1 cellular context compared by ENCODE assay signal in the genomic region with DNA sequence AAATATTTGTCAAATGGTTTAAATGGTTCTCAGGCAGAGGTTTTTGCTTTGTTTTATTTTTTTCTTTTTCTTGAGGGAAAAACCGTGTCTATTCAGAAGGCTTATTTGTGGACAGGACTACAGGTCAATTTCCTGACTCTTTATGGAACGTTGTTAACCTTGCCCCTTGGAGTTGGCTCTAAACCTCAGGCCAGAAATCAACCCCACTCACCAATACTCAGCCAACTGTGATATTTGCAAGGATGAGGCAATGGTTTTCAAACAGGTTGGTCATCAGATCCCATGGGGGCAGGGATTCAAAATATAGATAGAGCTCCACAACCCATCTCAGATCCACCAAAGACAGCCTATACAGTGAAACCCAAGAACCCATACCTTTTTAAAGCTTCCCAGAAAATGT.
TF ChIP-seq lines count a peak whose summit lies in the region.

No MANE protein-coding gene starts in this region.

TF ChIP-seq in HepG2, 621 proteins besides CTCF, POLR2A, EP300 and RAD21 (continued from another document and continues in another):
- TF ChIP-seq, protein P1, sequence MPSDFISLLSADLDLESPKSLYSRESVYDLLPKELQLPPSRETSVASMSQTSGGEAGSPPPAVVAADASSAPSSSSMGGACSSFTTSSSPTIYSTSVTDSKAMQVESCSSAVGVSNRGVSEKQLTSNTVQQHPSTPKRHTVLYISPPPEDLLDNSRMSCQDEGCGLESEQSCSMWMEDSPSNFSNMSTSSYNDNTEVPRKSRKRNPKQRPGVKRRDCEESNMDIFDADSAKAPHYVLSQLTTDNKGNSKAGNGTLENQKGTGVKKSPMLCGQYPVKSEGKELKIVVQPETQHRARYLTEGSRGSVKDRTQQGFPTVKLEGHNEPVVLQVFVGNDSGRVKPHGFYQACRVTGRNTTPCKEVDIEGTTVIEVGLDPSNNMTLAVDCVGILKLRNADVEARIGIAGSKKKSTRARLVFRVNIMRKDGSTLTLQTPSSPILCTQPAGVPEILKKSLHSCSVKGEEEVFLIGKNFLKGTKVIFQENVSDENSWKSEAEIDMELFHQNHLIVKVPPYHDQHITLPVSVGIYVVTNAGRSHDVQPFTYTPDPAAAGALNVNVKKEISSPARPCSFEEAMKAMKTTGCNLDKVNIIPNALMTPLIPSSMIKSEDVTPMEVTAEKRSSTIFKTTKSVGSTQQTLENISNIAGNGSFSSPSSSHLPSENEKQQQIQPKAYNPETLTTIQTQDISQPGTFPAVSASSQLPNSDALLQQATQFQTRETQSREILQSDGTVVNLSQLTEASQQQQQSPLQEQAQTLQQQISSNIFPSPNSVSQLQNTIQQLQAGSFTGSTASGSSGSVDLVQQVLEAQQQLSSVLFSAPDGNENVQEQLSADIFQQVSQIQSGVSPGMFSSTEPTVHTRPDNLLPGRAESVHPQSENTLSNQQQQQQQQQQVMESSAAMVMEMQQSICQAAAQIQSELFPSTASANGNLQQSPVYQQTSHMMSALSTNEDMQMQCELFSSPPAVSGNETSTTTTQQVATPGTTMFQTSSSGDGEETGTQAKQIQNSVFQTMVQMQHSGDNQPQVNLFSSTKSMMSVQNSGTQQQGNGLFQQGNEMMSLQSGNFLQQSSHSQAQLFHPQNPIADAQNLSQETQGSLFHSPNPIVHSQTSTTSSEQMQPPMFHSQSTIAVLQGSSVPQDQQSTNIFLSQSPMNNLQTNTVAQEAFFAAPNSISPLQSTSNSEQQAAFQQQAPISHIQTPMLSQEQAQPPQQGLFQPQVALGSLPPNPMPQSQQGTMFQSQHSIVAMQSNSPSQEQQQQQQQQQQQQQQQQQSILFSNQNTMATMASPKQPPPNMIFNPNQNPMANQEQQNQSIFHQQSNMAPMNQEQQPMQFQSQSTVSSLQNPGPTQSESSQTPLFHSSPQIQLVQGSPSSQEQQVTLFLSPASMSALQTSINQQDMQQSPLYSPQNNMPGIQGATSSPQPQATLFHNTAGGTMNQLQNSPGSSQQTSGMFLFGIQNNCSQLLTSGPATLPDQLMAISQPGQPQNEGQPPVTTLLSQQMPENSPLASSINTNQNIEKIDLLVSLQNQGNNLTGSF (CRISPR knock-in tag; IDR thresholded peaks at IDR 0.05) = no peak
- TF ChIP-seq RARA (CRISPR knock-in tag; IDR thresholded peaks at IDR 0.05) = 0 out of 2 replicates have a peak, but pooled peaks have one; percentile 21
- TF ChIP-seq TCF7 (IDR thresholded peaks at IDR 0.05; ENCODE audit: low read depth) = 0 out of 2 replicates have a peak, but pooled peaks have one; percentile 31
- TF ChIP-seq AGO1 (IDR thresholded peaks at IDR 0.05; ENCODE audit: low read depth, low read length, poor library complexity, severe bottlenecking) = no peak
- TF ChIP-seq ZNF441 (CRISPR knock-in tag; IDR thresholded peaks at IDR 0.05; ENCODE audit: borderline replicate concordance) = no peak
- no peak for TF ChIP-seq ZNF850 (CRISPR knock-in tag; conservative IDR thresholded peaks at IDR 0.05)
- TF ChIP-seq, protein P2, sequence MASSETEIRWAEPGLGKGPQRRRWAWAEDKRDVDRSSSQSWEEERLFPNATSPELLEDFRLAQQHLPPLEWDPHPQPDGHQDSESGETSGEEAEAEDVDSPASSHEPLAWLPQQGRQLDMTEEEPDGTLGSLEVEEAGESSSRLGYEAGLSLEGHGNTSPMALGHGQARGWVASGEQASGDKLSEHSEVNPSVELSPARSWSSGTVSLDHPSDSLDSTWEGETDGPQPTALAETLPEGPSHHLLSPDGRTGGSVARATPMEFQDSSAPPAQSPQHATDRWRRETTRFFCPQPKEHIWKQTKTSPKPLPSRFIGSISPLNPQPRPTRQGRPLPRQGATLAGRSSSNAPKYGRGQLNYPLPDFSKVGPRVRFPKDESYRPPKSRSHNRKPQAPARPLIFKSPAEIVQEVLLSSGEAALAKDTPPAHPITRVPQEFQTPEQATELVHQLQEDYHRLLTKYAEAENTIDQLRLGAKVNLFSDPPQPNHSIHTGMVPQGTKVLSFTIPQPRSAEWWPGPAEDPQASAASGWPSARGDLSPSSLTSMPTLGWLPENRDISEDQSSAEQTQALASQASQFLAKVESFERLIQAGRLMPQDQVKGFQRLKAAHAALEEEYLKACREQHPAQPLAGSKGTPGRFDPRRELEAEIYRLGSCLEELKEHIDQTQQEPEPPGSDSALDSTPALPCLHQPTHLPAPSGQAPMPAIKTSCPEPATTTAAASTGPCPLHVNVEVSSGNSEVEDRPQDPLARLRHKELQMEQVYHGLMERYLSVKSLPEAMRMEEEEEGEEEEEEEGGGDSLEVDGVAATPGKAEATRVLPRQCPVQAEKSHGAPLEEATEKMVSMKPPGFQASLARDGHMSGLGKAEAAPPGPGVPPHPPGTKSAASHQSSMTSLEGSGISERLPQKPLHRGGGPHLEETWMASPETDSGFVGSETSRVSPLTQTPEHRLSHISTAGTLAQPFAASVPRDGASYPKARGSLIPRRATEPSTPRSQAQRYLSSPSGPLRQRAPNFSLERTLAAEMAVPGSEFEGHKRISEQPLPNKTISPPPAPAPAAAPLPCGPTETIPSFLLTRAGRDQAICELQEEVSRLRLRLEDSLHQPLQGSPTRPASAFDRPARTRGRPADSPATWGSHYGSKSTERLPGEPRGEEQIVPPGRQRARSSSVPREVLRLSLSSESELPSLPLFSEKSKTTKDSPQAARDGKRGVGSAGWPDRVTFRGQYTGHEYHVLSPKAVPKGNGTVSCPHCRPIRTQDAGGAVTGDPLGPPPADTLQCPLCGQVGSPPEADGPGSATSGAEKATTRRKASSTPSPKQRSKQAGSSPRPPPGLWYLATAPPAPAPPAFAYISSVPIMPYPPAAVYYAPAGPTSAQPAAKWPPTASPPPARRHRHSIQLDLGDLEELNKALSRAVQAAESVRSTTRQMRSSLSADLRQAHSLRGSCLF (CRISPR knock-in tag; IDR thresholded peaks at IDR 0.05; ENCODE audit: borderline replicate concordance) = no peak
- TF ChIP-seq, protein P3, sequence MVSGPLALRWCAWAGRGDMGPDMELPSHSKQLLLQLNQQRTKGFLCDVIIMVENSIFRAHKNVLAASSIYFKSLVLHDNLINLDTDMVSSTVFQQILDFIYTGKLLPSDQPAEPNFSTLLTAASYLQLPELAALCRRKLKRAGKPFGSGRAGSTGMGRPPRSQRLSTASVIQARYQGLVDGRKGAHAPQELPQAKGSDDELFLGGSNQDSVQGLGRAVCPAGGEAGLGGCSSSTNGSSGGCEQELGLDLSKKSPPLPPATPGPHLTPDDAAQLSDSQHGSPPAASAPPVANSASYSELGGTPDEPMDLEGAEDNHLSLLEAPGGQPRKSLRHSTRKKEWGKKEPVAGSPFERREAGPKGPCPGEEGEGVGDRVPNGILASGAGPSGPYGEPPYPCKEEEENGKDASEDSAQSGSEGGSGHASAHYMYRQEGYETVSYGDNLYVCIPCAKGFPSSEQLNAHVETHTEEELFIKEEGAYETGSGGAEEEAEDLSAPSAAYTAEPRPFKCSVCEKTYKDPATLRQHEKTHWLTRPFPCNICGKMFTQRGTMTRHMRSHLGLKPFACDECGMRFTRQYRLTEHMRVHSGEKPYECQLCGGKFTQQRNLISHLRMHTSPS (CRISPR knock-in tag; IDR thresholded peaks at IDR 0.05; ENCODE audit: low read depth) = no peak
- TF ChIP-seq KDM1A (CRISPR knock-in tag; IDR thresholded peaks at IDR 0.05) = no peak
- no peak for TF ChIP-seq ZBTB1 (CRISPR knock-in tag; IDR thresholded peaks at IDR 0.05; ENCODE audit: borderline replicate concordance)
- no peak for TF ChIP-seq HNRNPUL1 (IDR thresholded peaks at IDR 0.05; ENCODE audit: low read depth, low read length)
- TF ChIP-seq KDM2A (CRISPR knock-in tag; IDR thresholded peaks at IDR 0.05; ENCODE audit: borderline replicate concordance, low read depth) = no peak
- no peak for TF ChIP-seq PCBP2 (optimal IDR thresholded peaks at IDR 0.05; ENCODE audit: low read depth, low read length, poor library complexity, severe bottlenecking)
- no peak for TF ChIP-seq SNAI1 (CRISPR knock-in tag; IDR thresholded peaks at IDR 0.05; ENCODE audit: borderline replicate concordance)
- TF ChIP-seq NR2F2 (IDR thresholded peaks at IDR 0.05; ENCODE audit: borderline replicate concordance, low read depth) = peak; percentile 25; the same call in 1 of the 2 replicates
- peak; percentile 75 for TF ChIP-seq HNF4A (CRISPR knock-in tag; IDR thresholded peaks at IDR 0.05)
- TF ChIP-seq, protein P4, sequence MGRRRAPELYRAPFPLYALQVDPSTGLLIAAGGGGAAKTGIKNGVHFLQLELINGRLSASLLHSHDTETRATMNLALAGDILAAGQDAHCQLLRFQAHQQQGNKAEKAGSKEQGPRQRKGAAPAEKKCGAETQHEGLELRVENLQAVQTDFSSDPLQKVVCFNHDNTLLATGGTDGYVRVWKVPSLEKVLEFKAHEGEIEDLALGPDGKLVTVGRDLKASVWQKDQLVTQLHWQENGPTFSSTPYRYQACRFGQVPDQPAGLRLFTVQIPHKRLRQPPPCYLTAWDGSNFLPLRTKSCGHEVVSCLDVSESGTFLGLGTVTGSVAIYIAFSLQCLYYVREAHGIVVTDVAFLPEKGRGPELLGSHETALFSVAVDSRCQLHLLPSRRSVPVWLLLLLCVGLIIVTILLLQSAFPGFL (CRISPR knock-in tag; IDR thresholded peaks at IDR 0.05) = no peak
- no peak for TF ChIP-seq NBN (conservative IDR thresholded peaks at IDR 0.05)
- no peak for TF ChIP-seq ZNF251 (CRISPR knock-in tag; IDR thresholded peaks at IDR 0.05)
- no peak for TF ChIP-seq NCOA1 (CRISPR knock-in tag; IDR thresholded peaks at IDR 0.05)
- TF ChIP-seq MEF2D (CRISPR knock-in tag; IDR thresholded peaks at IDR 0.05) = no peak
- no peak for TF ChIP-seq MTF2 (CRISPR knock-in tag; IDR thresholded peaks at IDR 0.05; ENCODE audit: borderline replicate concordance)
- no peak for TF ChIP-seq ZNF569 (CRISPR knock-in tag; IDR thresholded peaks at IDR 0.05; ENCODE audit: borderline replicate concordance)
- no peak for TF ChIP-seq KLF13 (CRISPR knock-in tag; IDR thresholded peaks at IDR 0.05)
- TF ChIP-seq HNRNPLL (IDR thresholded peaks at IDR 0.05; ENCODE audit: low read depth, low read length, poor library complexity, severe bottlenecking) = no peak
- no peak for TF ChIP-seq PHF5A (CRISPR knock-in tag; IDR thresholded peaks at IDR 0.05; ENCODE audit: low read depth, unreplicated experiment)
- no peak for TF ChIP-seq ZNF557 (CRISPR knock-in tag; IDR thresholded peaks at IDR 0.05)
- TF ChIP-seq HDAC2 (CRISPR knock-in tag; IDR thresholded peaks at IDR 0.05) = no peak
- TF ChIP-seq, protein P5, sequence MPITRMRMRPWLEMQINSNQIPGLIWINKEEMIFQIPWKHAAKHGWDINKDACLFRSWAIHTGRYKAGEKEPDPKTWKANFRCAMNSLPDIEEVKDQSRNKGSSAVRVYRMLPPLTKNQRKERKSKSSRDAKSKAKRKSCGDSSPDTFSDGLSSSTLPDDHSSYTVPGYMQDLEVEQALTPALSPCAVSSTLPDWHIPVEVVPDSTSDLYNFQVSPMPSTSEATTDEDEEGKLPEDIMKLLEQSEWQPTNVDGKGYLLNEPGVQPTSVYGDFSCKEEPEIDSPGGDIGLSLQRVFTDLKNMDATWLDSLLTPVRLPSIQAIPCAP (CRISPR knock-in tag; IDR thresholded peaks at IDR 0.05; ENCODE audit: low read depth) = no peak
- TF ChIP-seq ZNF230 (CRISPR knock-in tag; IDR thresholded peaks at IDR 0.05) = no peak
- TF ChIP-seq ZNF136 (CRISPR knock-in tag; IDR thresholded peaks at IDR 0.05; ENCODE audit: low read depth) = no peak
- no peak for TF ChIP-seq MXI1 (IDR thresholded peaks at IDR 0.05; ENCODE audit: borderline replicate concordance, low read depth, low read length)
- no peak for TF ChIP-seq TEAD3 (CRISPR knock-in tag; optimal IDR thresholded peaks at IDR 0.05; ENCODE audit: borderline replicate concordance)
- no peak for TF ChIP-seq MLLT10 (CRISPR knock-in tag; IDR thresholded peaks at IDR 0.05)
- peak; percentile 28; the same call in 1 of the 2 replicates for TF ChIP-seq SAP130 (CRISPR knock-in tag; IDR thresholded peaks at IDR 0.05; ENCODE audit: low read depth)
- TF ChIP-seq, protein P6, sequence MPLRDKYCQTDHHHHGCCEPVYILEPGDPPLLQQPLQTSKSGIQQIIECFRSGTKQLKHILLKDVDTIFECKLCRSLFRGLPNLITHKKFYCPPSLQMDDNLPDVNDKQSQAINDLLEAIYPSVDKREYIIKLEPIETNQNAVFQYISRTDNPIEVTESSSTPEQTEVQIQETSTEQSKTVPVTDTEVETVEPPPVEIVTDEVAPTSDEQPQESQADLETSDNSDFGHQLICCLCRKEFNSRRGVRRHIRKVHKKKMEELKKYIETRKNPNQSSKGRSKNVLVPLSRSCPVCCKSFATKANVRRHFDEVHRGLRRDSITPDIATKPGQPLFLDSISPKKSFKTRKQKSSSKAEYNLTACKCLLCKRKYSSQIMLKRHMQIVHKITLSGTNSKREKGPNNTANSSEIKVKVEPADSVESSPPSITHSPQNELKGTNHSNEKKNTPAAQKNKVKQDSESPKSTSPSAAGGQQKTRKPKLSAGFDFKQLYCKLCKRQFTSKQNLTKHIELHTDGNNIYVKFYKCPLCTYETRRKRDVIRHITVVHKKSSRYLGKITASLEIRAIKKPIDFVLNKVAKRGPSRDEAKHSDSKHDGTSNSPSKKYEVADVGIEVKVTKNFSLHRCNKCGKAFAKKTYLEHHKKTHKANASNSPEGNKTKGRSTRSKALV (CRISPR knock-in tag; IDR thresholded peaks at IDR 0.05) = no peak
- TF ChIP-seq, protein P7, sequence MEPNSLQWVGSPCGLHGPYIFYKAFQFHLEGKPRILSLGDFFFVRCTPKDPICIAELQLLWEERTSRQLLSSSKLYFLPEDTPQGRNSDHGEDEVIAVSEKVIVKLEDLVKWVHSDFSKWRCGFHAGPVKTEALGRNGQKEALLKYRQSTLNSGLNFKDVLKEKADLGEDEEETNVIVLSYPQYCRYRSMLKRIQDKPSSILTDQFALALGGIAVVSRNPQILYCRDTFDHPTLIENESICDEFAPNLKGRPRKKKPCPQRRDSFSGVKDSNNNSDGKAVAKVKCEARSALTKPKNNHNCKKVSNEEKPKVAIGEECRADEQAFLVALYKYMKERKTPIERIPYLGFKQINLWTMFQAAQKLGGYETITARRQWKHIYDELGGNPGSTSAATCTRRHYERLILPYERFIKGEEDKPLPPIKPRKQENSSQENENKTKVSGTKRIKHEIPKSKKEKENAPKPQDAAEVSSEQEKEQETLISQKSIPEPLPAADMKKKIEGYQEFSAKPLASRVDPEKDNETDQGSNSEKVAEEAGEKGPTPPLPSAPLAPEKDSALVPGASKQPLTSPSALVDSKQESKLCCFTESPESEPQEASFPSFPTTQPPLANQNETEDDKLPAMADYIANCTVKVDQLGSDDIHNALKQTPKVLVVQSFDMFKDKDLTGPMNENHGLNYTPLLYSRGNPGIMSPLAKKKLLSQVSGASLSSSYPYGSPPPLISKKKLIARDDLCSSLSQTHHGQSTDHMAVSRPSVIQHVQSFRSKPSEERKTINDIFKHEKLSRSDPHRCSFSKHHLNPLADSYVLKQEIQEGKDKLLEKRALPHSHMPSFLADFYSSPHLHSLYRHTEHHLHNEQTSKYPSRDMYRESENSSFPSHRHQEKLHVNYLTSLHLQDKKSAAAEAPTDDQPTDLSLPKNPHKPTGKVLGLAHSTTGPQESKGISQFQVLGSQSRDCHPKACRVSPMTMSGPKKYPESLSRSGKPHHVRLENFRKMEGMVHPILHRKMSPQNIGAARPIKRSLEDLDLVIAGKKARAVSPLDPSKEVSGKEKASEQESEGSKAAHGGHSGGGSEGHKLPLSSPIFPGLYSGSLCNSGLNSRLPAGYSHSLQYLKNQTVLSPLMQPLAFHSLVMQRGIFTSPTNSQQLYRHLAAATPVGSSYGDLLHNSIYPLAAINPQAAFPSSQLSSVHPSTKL (CRISPR knock-in tag; IDR thresholded peaks at IDR 0.05) = peak; percentile 58
- peak; percentile 25; the same call in 1 of the 2 replicates for TF ChIP-seq DPF2 (CRISPR knock-in tag; IDR thresholded peaks at IDR 0.05; ENCODE audit: borderline replicate concordance, low read depth)
